ENCODE assay signal across 12 cellular contexts in genomic region chr6:113464959-113465358, GRCh38.
DNase-seq lines count a peak whose midpoint lies in the region; ATAC-seq and TF ChIP-seq lines count a peak whose summit lies in the region.
"Had no signal": no experiment of that assay in that cellular context is flagged by ENCODE, and none has a peak within 500 bp of the region (broad histone marks: within the 10 kb centered on the region; RNA-seq: fewer than 3 reads in every experiment).

No MANE protein-coding gene starts in this region.

- H3K4me1 ChIP-seq in upper lobe of right lung, result no peaks in the 10 kb centered on the region
- H3K4me1 ChIP-seq: Peyer's patch, thyroid gland had no signal

- TF ChIP-seq CTCF in fibroblast of pulmonary artery (IDR thresholded peaks at IDR 0.05; ENCODE audit: low read length, missing control alignments), result no peak
- TF ChIP-seq CTCF in upper lobe of right lung (IDR thresholded peaks at IDR 0.05), result no peak

- CTCF ChIA-PET in activated CD4-positive, alpha-beta memory T cell treated with anti-CD3 and anti-CD28 coated beads, Interleukin-2, amount 10 ng/mL, durations not matched to agents 7 days and 5 days (lab: Charles Lee), result no interaction called here

- peak; percentile 59 for ATAC-seq in HG03442 (IDR thresholded peaks at IDR 0.05; ENCODE audit: unreplicated experiment)
- peak; percentile 46 for ATAC-seq in upper lobe of right lung
- no peak for ATAC-seq in stimulated activated effector memory CD8-positive, alpha-beta T cell treated with anti-CD3 and anti-CD28 coated beads, Interleukin-12 subunit alpha, Interleukin-12 subunit beta, amount 100 ng/mL, for 72 hours
- ATAC-seq: activated CD8-positive, alpha-beta T cell treated with anti-CD3 and anti-CD28 coated beads for 36 hours had no signal

- no peak overlapping the region for H3K27ac ChIP-seq in upper lobe of right lung
- H3K27ac ChIP-seq: Peyer's patch, thyroid gland had no signal

- DNase-seq in SIG-M5 treated with dmso at 0.1 percent for 504 hours (lab: John Stamatoyannopoulos, UW; ENCODE audit: unreplicated experiment) (peak; percentile 73), fibroblast of pulmonary artery (ENCODE audit: low read depth) (peak; percentile 74), upper lobe of right lung (no peak)
- no peak for DNase-seq in activated CD4-positive, alpha-beta memory T cell treated with anti-CD3 and anti-CD28 coated beads, Interleukin-2, amount 10 ng/mL, durations not matched to agents 7 days and 5 days
- no peak for DNase-seq in stimulated activated effector memory CD8-positive, alpha-beta T cell treated with anti-CD3 and anti-CD28 coated beads, Interleukin-12 subunit alpha, Interleukin-12 subunit beta, amount 100 ng/mL, for 72 hours (ENCODE audit: low spot score in 2 of 2)
- no peak for DNase-seq in effector CD4-positive, alpha-beta T cell
- DNase-seq: activated CD8-positive, alpha-beta T cell treated with anti-CD3 and anti-CD28 coated beads for 36 hours; glutamatergic neuron; Peyer's patch; stimulated activated CD4-positive, alpha-beta T cell treated with anti-CD3 and anti-CD28 coated beads, Interleukin-1b, Interleukin-23, amount 100 ng/mL, for 48 hours; thyroid gland had no signal

- H3K27ac Mint-ChIP-seq in activated CD4-positive, alpha-beta memory T cell treated with anti-CD3 and anti-CD28 coated beads, Interleukin-2, amount 10 ng/mL, durations not matched to agents 7 days and 5 days, result no peak overlapping the region
- no peak overlapping the region for H3K27ac Mint-ChIP-seq in stimulated activated effector memory CD8-positive, alpha-beta T cell treated with anti-CD3 and anti-CD28 coated beads, Interleukin-12 subunit alpha, Interleukin-12 subunit beta, amount 100 ng/mL, for 72 hours
- H3K27ac Mint-ChIP-seq: activated CD8-positive, alpha-beta T cell treated with anti-CD3 and anti-CD28 coated beads for 36 hours had no signal

- H3K27me3 Mint-ChIP-seq in activated CD4-positive, alpha-beta memory T cell treated with anti-CD3 and anti-CD28 coated beads, Interleukin-2, amount 10 ng/mL, durations not matched to agents 7 days and 5 days, result no peaks in the 10 kb centered on the region
- H3K27me3 Mint-ChIP-seq: activated CD8-positive, alpha-beta T cell treated with anti-CD3 and anti-CD28 coated beads for 36 hours had no signal

- POLR2A ChIA-PET in activated CD4-positive, alpha-beta memory T cell treated with anti-CD3 and anti-CD28 coated beads, Interleukin-2, amount 10 ng/mL, durations not matched to agents 7 days and 5 days (lab: Charles Lee), result interaction anchor here (1.2 kb wide), 1 partner anchor 433 kb away, joined by 3 read pairs; no protein-coding TSS in a partner anchor

- no peaks in the 10 kb centered on the region for H3K36me3 ChIP-seq in upper lobe of right lung
- H3K36me3 ChIP-seq: Peyer's patch, thyroid gland had no signal

- H3K4me1 Mint-ChIP-seq in activated CD4-positive, alpha-beta memory T cell treated with anti-CD3 and anti-CD28 coated beads, Interleukin-2, amount 10 ng/mL, durations not matched to agents 7 days and 5 days, result no peaks in the 10 kb centered on the region
- no peaks in the 10 kb centered on the region for H3K4me1 Mint-ChIP-seq in stimulated activated effector memory CD8-positive, alpha-beta T cell treated with anti-CD3 and anti-CD28 coated beads, Interleukin-12 subunit alpha, Interleukin-12 subunit beta, amount 100 ng/mL, for 72 hours

- intact Hi-C loops in upper lobe of right lung (cut with DNase I), result no loop called here

- no peaks in the 10 kb centered on the region for H3K36me3 Mint-ChIP-seq in activated CD4-positive, alpha-beta memory T cell treated with anti-CD3 and anti-CD28 coated beads, Interleukin-2, amount 10 ng/mL, durations not matched to agents 7 days and 5 days (ENCODE audit: low read depth)
- H3K36me3 Mint-ChIP-seq in stimulated activated effector memory CD8-positive, alpha-beta T cell treated with anti-CD3 and anti-CD28 coated beads, Interleukin-12 subunit alpha, Interleukin-12 subunit beta, amount 100 ng/mL, for 72 hours, result no peaks in the 10 kb centered on the region

- no peak overlapping the region for H3K4me3 Mint-ChIP-seq in activated CD4-positive, alpha-beta memory T cell treated with anti-CD3 and anti-CD28 coated beads, Interleukin-2, amount 10 ng/mL, durations not matched to agents 7 days and 5 days
- no peak overlapping the region for H3K4me3 Mint-ChIP-seq in stimulated activated effector memory CD8-positive, alpha-beta T cell treated with anti-CD3 and anti-CD28 coated beads, Interleukin-12 subunit alpha, Interleukin-12 subunit beta, amount 100 ng/mL, for 72 hours
- H3K4me3 Mint-ChIP-seq: activated CD8-positive, alpha-beta T cell treated with anti-CD3 and anti-CD28 coated beads for 36 hours had no signal

- peaks cover 5% of the 10 kb centered on the region for H3K9me3 Mint-ChIP-seq in activated CD4-positive, alpha-beta memory T cell treated with anti-CD3 and anti-CD28 coated beads, Interleukin-2, amount 10 ng/mL, durations not matched to agents 7 days and 5 days
- no peaks in the 10 kb centered on the region for H3K9me3 Mint-ChIP-seq in stimulated activated effector memory CD8-positive, alpha-beta T cell treated with anti-CD3 and anti-CD28 coated beads, Interleukin-12 subunit alpha, Interleukin-12 subunit beta, amount 100 ng/mL, for 72 hours

- H3K9me3 ChIP-seq in upper lobe of right lung, result no peaks in the 10 kb centered on the region
- H3K9me3 ChIP-seq: Peyer's patch, thyroid gland had no signal

- H3K4me3 ChIP-seq in fibroblast of pulmonary artery (replicated peaks; ENCODE audit: low read depth, low read length) (no peak overlapping the region), upper lobe of right lung (no peak overlapping the region)
- H3K4me3 ChIP-seq: Peyer's patch, thyroid gland had no signal

- no peaks in the 10 kb centered on the region for H3K27me3 ChIP-seq in upper lobe of right lung
- H3K27me3 ChIP-seq: Peyer's patch, thyroid gland had no signal

Comparison
In these comparisons a context has a peak if more than half of its experiments do, and no peak if none do; other contexts are left out.
1. DNase-seq: peak in SIG-M5 treated with dmso at 0.1 percent for 504 hours (single experiment) and fibroblast of pulmonary artery (single experiment); none in upper lobe of right lung (single experiment), activated CD4-positive, alpha-beta memory T cell treated with anti-CD3 and anti-CD28 coated beads, Interleukin-2, amount 10 ng/mL, durations not matched to agents 7 days and 5 days (single experiment), stimulated activated effector memory CD8-positive, alpha-beta T cell treated with anti-CD3 and anti-CD28 coated beads, Interleukin-12 subunit alpha, Interleukin-12 subunit beta, amount 100 ng/mL, for 72 hours (0 of 2) and effector CD4-positive, alpha-beta T cell (single experiment).